29 cellular contexts compared by ENCODE assay signal in the genomic region with DNA sequence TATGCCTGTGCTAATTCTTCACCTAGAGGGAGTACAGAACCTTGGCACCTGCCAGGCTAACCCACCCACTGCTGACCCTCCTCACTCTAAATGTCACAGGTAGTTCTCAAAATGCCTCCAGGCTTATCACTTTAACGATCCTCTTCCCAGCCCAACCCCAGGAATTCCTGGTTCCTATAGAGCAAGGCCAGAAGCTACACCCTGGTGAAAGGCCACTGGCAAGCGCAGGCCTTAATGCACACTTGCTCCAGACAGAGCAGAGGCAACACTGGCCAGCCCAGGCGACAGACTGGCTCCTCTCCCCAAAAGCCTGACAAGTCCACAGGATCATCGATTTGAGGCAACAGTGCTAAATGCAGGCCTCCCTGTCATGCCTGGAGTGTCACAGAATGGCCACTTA. TPM values are rescaled to one million over a fixed set of nuclear protein-coding genes. Genes with fewer than 3 reads are reported as not detected.
DNase-seq lines count a peak whose midpoint lies in the region; ATAC-seq and TF ChIP-seq lines count a peak whose summit lies in the region.
"Had no signal": no experiment of that assay in that cellular context is flagged by ENCODE, and none has a peak within 500 bp of the region (broad histone marks: within the 10 kb centered on the region; RNA-seq: fewer than 3 reads in every experiment).

No MANE protein-coding gene starts in this region.

- H3K79me2 ChIP-seq in GM23338 (replicated peaks; ENCODE audit: insufficient read depth) = peaks cover 88% of the 10 kb centered on the region
- peaks cover 71% of the 10 kb centered on the region for H3K79me2 ChIP-seq in smooth muscle cell (ENCODE audit: low read depth)

- DNase-seq in GM23338 (ENCODE audit: low spot score) (peak; percentile 48), left colon (peak; percentile 64 to 66), smooth muscle cell (lab: John Stamatoyannopoulos, UW; ENCODE audit: unreplicated experiment) (no peak), dermis blood vessel endothelial cell (no peak), KBM-7 (no peak), NCI-H187 treated with DMSO at 0.1 percent for 48 hours (lab: John Stamatoyannopoulos, UW) (no peak)
- no peak for DNase-seq in effector CD4-positive, alpha-beta T cell
- DNase-seq: activated CD4-positive, alpha-beta T cell treated with anti-CD3 and anti-CD28 coated beads, Interleukin-2, amount 50 U/mL, for 4 hours; activated naive CD4-positive, alpha-beta T cell treated with anti-CD3 and anti-CD28 coated beads for 36 hours; amniotic stem cell; brain microvascular endothelial cell; Caco-2; Kasumi-1; left ventricle myocardium inferior; midbrain; natural killer cell; NCI-H187; NCI-H524 treated with DMSO at 0.1 percent for 48 hours; ovary; stimulated activated CD4-positive, alpha-beta T cell treated with anti-CD3 and anti-CD28 coated beads, Interleukin-4, amount 100 ng/mL, for 24 hours; T-helper 1 cell; uterus had no signal

- WGBS in smooth muscle cell (ENCODE audit: low lambda C conversion rate) = 47% methylated on average over 4 of the region's 4 CpGs

- peaks cover 6% of the 10 kb centered on the region for H3K27me3 Mint-ChIP-seq in GM23338 (ENCODE audit: insufficient read depth, low read depth, poor library complexity)
- H3K27me3 Mint-ChIP-seq: stimulated activated memory B cell treated with anti-CD40 and anti-IgM and Interleukin-4, amounts not matched to agents 10 μg/mL and 1 μg/mL and 100 μg/mL, for 72 hours had no signal

- no peak overlapping the region for H3K4me3 Mint-ChIP-seq in GM23338
- H3K4me3 Mint-ChIP-seq: activated naive CD4-positive, alpha-beta T cell treated with anti-CD3 and anti-CD28 coated beads for 36 hours; activated T-helper 1 cell treated with anti-CD3 and anti-CD28 coated beads, Interleukin-12 subunit alpha, Interleukin-12 subunit beta, Interleukin-2, Interleukin-4 antibody, amounts not matched to agents 30 ng/mL and 10 ng/mL and 1 ng/mL, durations not matched to agents 14 hours and 24 hours and 36 hours; natural killer cell; stimulated activated memory B cell treated with anti-CD40 and anti-IgM and Interleukin-4, amounts not matched to agents 10 μg/mL and 1 μg/mL and 100 μg/mL, for 72 hours had no signal

- H3K27ac Mint-ChIP-seq in GM23338 = no peak overlapping the region
- H3K27ac Mint-ChIP-seq: activated naive CD4-positive, alpha-beta T cell treated with anti-CD3 and anti-CD28 coated beads for 36 hours; activated T-helper 1 cell treated with anti-CD3 and anti-CD28 coated beads, Interleukin-12 subunit alpha, Interleukin-12 subunit beta, Interleukin-2, Interleukin-4 antibody, amounts not matched to agents 30 ng/mL and 10 ng/mL and 1 ng/mL, durations not matched to agents 14 hours and 24 hours and 36 hours; natural killer cell; stimulated activated memory B cell treated with anti-CD40 and anti-IgM and Interleukin-4, amounts not matched to agents 10 μg/mL and 1 μg/mL and 100 μg/mL, for 72 hours had no signal

- H3K4me3 ChIP-seq in GM23338 (no peak overlapping the region), smooth muscle cell (no peak overlapping the region)
- H3K4me3 ChIP-seq: left ventricle myocardium inferior, ovary, right atrium auricular region, SJSA1, uterus had no signal

- H3K4me1 Mint-ChIP-seq in GM23338 = peaks cover 29% of the 10 kb centered on the region

- H3K27ac ChIP-seq in GM23338 (ENCODE audit: low read depth) (peak overlapping the region; percentile 58; the same call in 1 of the 2 replicates), VCaP (peak overlapping the region; percentile 23; the same call in 1 of the 2 replicates), smooth muscle cell (ENCODE audit: low read depth) (peak overlapping the region; percentile 17)
- H3K27ac ChIP-seq: brain microvascular endothelial cell, C4-2B, HL-60, left ventricle myocardium inferior, ovary, right atrium auricular region, SJSA1, uterus had no signal

- H3K9me3 Mint-ChIP-seq in GM23338 = peaks cover 14% of the 10 kb centered on the region
- H3K9me3 Mint-ChIP-seq: activated T-helper 1 cell treated with anti-CD3 and anti-CD28 coated beads, Interleukin-12 subunit alpha, Interleukin-12 subunit beta, Interleukin-2, Interleukin-4 antibody, amounts not matched to agents 30 ng/mL and 10 ng/mL and 1 ng/mL, durations not matched to agents 14 hours and 24 hours and 36 hours; natural killer cell; stimulated activated memory B cell treated with anti-CD40 and anti-IgM and Interleukin-4, amounts not matched to agents 10 μg/mL and 1 μg/mL and 100 μg/mL, for 72 hours had no signal

- intact Hi-C loops in left colon (cut with DNase I, micrococcal nuclease) = no loop called here

- no peak for TF ChIP-seq CTCF in GM23338 (conservative IDR thresholded peaks at IDR 0.05; ENCODE audit: low read depth in 2 of 2)
- TF ChIP-seq CTCF in VCaP (conservative IDR thresholded peaks at IDR 0.05) = no peak
- TF ChIP-seq CTCF in smooth muscle cell (IDR thresholded peaks at IDR 0.05; ENCODE audit: borderline replicate concordance, insufficient read depth, poor library complexity, severe bottlenecking) = no peak

- H4K20me1 ChIP-seq in GM23338 (replicated peaks; ENCODE audit: insufficient read depth) = peaks cover 39% of the 10 kb centered on the region
- H4K20me1 ChIP-seq in smooth muscle cell (ENCODE audit: low read depth) = peaks cover 78% of the 10 kb centered on the region

- in situ Hi-C loops in KBM-7 (cut with MboI; ENCODE audit: low pct_unique_long_range_greater_than_20kb, low sequenced_read_pairs) = no loop called here

- H3K9ac ChIP-seq in smooth muscle cell (ENCODE audit: low read depth) = no peak overlapping the region

- no peak overlapping the region for H3K4me2 ChIP-seq in GM23338
- no peak overlapping the region for H3K4me2 ChIP-seq in smooth muscle cell

- no peaks in the 10 kb centered on the region for H3K27me3 ChIP-seq in GM23338 (ENCODE audit: insufficient read depth)
- H3K27me3 ChIP-seq in smooth muscle cell (ENCODE audit: low read depth) = no peaks in the 10 kb centered on the region
- H3K27me3 ChIP-seq: brain microvascular endothelial cell, ovary, right atrium auricular region, SJSA1, uterus had no signal

- H3K4me1 ChIP-seq in GM23338 (ENCODE audit: insufficient read depth) = peaks cover 24% of the 10 kb centered on the region; the same call in 1 of the 2 replicates
- peaks cover 13% of the 10 kb centered on the region for H3K4me1 ChIP-seq in smooth muscle cell (ENCODE audit: low read depth)

- H3K36me3 ChIP-seq in GM23338 (ENCODE audit: insufficient read depth) (no peaks in the 10 kb centered on the region), smooth muscle cell (ENCODE audit: low read depth) (no peaks in the 10 kb centered on the region)
- H3K36me3 ChIP-seq: brain microvascular endothelial cell, left ventricle myocardium inferior, ovary, right atrium auricular region, uterus had no signal

- H2AFZ ChIP-seq in GM23338 = no peak overlapping the region
- H2AFZ ChIP-seq in smooth muscle cell (ENCODE audit: low read depth) = no peak overlapping the region

- peaks cover 22% of the 10 kb centered on the region for H3K36me3 Mint-ChIP-seq in GM23338 (ENCODE audit: low read depth)
- H3K36me3 Mint-ChIP-seq: natural killer cell; stimulated activated memory B cell treated with anti-CD40 and anti-IgM and Interleukin-4, amounts not matched to agents 10 μg/mL and 1 μg/mL and 100 μg/mL, for 72 hours had no signal

- H3K9me3 ChIP-seq in smooth muscle cell (replicated peaks; ENCODE audit: low read depth) = no peaks in the 10 kb centered on the region
- H3K9me3 ChIP-seq: Caco-2, left ventricle myocardium inferior, ovary, right atrium auricular region, SJSA1, uterus had no signal

- H3F3A ChIP-seq in GM23338 (replicated peaks; ENCODE audit: low read depth) (no peaks in the 10 kb centered on the region), smooth muscle cell (ENCODE audit: low read depth) (peaks cover 7% of the 10 kb centered on the region)

- ATAC-seq in GM23338 (peak; percentile 72), left colon (peak; percentile 75)
- ATAC-seq: natural killer cell; stimulated activated memory B cell treated with anti-CD40 and anti-IgM and Interleukin-4, amounts not matched to agents 10 μg/mL and 1 μg/mL and 100 μg/mL, for 72 hours had no signal

- H3K9me2 ChIP-seq in GM23338 (ENCODE audit: insufficient read depth) = no peaks in the 10 kb centered on the region

TF ChIP-seq in GM23338, 12 proteins besides CTCF, POLR2A, EP300 and RAD21:
- TF ChIP-seq POLR2AphosphoS5 (IDR thresholded peaks at IDR 0.05; ENCODE audit: low read depth) (no peak), EZH2 (IDR thresholded peaks at IDR 0.05; ENCODE audit: low read depth, unreplicated experiment) (no peak), CREB1 (CRISPR knock-in tag; IDR thresholded peaks at IDR 0.05; ENCODE audit: low read depth) (no peak), STAT1 (IDR thresholded peaks at IDR 0.05; ENCODE audit: unreplicated experiment) (no peak)
- TF ChIP-seq, protein P1, sequence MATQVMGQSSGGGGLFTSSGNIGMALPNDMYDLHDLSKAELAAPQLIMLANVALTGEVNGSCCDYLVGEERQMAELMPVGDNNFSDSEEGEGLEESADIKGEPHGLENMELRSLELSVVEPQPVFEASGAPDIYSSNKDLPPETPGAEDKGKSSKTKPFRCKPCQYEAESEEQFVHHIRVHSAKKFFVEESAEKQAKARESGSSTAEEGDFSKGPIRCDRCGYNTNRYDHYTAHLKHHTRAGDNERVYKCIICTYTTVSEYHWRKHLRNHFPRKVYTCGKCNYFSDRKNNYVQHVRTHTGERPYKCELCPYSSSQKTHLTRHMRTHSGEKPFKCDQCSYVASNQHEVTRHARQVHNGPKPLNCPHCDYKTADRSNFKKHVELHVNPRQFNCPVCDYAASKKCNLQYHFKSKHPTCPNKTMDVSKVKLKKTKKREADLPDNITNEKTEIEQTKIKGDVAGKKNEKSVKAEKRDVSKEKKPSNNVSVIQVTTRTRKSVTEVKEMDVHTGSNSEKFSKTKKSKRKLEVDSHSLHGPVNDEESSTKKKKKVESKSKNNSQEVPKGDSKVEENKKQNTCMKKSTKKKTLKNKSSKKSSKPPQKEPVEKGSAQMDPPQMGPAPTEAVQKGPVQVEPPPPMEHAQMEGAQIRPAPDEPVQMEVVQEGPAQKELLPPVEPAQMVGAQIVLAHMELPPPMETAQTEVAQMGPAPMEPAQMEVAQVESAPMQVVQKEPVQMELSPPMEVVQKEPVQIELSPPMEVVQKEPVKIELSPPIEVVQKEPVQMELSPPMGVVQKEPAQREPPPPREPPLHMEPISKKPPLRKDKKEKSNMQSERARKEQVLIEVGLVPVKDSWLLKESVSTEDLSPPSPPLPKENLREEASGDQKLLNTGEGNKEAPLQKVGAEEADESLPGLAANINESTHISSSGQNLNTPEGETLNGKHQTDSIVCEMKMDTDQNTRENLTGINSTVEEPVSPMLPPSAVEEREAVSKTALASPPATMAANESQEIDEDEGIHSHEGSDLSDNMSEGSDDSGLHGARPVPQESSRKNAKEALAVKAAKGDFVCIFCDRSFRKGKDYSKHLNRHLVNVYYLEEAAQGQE (IDR thresholded peaks at IDR 0.05; ENCODE audit: unreplicated experiment) = no peak

RNA-seq across cellular contexts. Expression of a gene that starts 38.8 kb away (rescaled TPM):
- total RNA-seq in GM23338 (2014; rRNA removed; shearing (Covaris generic)) = 47.0 and 57.3 TPM in 2 replicates
- polyA plus RNA-seq in GM23338 (2016; fragmentation: Nextera tagmentation; extraction: Ambion mirVana) (23.5 and 24.6 TPM in 2 replicates), smooth muscle cell (41.1 and 53.9 TPM in 2 replicates)
- total RNA-seq in left colon (100 to 1,000 TPM; 191 to 219 TPM), smooth muscle cell (26.3 and 34.7 TPM in 2 replicates), dermis blood vessel endothelial cell (68.9 and 93.6 TPM in 2 replicates)

Comparison
In these comparisons a context has a peak if more than half of its experiments do, and no peak if none do; other contexts are left out.
1. DNase-seq: peak in GM23338 (single experiment) and left colon (2 of 2); none in smooth muscle cell (single experiment), dermis blood vessel endothelial cell (single experiment), KBM-7 (single experiment), NCI-H187 treated with DMSO at 0.1 percent for 48 hours (single experiment) and effector CD4-positive, alpha-beta T cell (single experiment).
2. Peak in every context shown above with its lines, with median percentiles within 50 percentile points of each other: H3K27ac ChIP-seq.